In the genomic region with DNA sequence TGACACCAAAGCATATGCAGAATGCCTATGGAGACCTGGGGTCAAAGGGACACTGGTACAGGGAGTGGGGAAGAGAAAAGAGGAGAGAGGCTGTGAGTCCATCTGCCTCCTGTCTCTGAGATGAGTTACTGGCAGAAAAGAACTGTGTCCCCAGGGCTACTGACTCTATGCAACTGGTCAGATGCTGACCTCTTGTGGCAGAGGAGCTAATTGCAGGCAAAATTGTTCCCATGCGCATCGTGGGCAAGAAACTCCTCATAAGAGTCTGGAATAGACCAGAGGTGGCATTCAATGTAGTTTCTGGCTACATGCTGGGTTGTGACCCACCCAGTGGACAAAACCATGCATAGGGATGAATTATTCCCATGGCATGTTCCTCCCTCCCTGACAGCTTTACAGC, we compare ENCODE assay signal across 9 cellular contexts. TPM values are rescaled to one million over a fixed set of nuclear protein-coding genes. Genes with fewer than 3 reads are reported as not detected.
A peak's percentile ranks its signal among the peaks of the same experiment; 100 is the strongest.
DNase-seq lines count a peak whose midpoint lies in the region; ATAC-seq and TF ChIP-seq lines count a peak whose summit lies in the region.
"Had no signal": no experiment of that assay in that cellular context is flagged by ENCODE, and none has a peak within 500 bp of the region (broad histone marks: within the 10 kb centered on the region; RNA-seq: fewer than 3 reads in every experiment).

No MANE protein-coding gene starts in this region.

- H2AFZ ChIP-seq in SK-N-SH (ENCODE audit: low read depth): no peak overlapping the region

- H3K9me3 ChIP-seq in SK-N-SH (no peaks in the 10 kb centered on the region), Panc1 (ENCODE audit: control insufficient read depth, insufficient read depth, low read depth, low read length) (no peaks in the 10 kb centered on the region), endodermal cell (ENCODE audit: control insufficient read depth, low read length) (peaks cover 10% of the 10 kb centered on the region)

- H3K9ac ChIP-seq in SK-N-SH: no peak overlapping the region
- H3K9ac ChIP-seq in endodermal cell (ENCODE audit: extremely low read depth, low read length, poor library complexity, severe bottlenecking): no peak overlapping the region
- H3K9ac ChIP-seq: BLaER1 had no signal

- BruUV-seq in Panc1 (replicated peaks; lab: Mats Ljungman, UMichigan): no TSS peak

- no peak overlapping the region for H3K4me3 Mint-ChIP-seq in endodermal cell

- H3F3A ChIP-seq in SK-N-SH (replicated peaks; ENCODE audit: insufficient read depth): no peaks in the 10 kb centered on the region

- H3K36me3 Mint-ChIP-seq in endodermal cell (ENCODE audit: low read depth): no peaks in the 10 kb centered on the region

- no peak overlapping the region for H3K27ac ChIP-seq in SK-N-SH (ENCODE audit: low read depth in 2 of 2, low read length in 1 of 2)
- H3K27ac ChIP-seq in Panc1 (ENCODE audit: low read length): no peak overlapping the region
- H3K27ac ChIP-seq in endodermal cell (ENCODE audit: low read depth, low read length): no peak overlapping the region
- H3K27ac ChIP-seq: BLaER1 had no signal

- WGBS in SK-N-SH (ENCODE audit: low lambda C conversion rate): 100% methylated on average over 2 of the region's 2 CpGs
- 85% methylated on average over 2 of the region's 2 CpGs for WGBS in endodermal cell (ENCODE audit: insufficient coverage in 1 of 2, insufficient read length in 1 of 2), 2 experiments

- CTCF ChIA-PET in SK-N-SH (lab: Yijun Ruan, JAX) (interaction anchor here (0.7 to 4.8 kb wide), 7 partner anchors 9 to 136 kb away, joined by 3 to 19 read pairs (median 4); no protein-coding TSS in a partner anchor), Panc1 (lab: Charles Lee) (interaction anchor here (0.5 to 1.7 kb wide), 2 partner anchors 13 to 266 kb away, joined by 4 to 8 read pairs; no protein-coding TSS in a partner anchor)

- DNase-seq in SK-N-SH (no peak), Panc1 (ENCODE audit: low read depth, low spot score) (no peak), endodermal cell (peak; percentile 89)
- DNase-seq in stimulated activated CD4-positive, alpha-beta T cell treated with anti-CD3 and anti-CD28 coated beads, TNF-alpha, amount 100 ng/mL, for 48 hours (ENCODE audit: low read depth in 3 of 3): peak; percentile 15 to 23 (median 18)

- H3K36me3 ChIP-seq in SK-N-SH (replicated peaks in 1 of 2; ENCODE audit: control insufficient read depth in 1 of 2, insufficient read depth in 2 of 2, low read length in 1 of 2) (no peaks in the 10 kb centered on the region), Panc1 (ENCODE audit: control insufficient read depth, insufficient read depth, low read length) (no peaks in the 10 kb centered on the region), endodermal cell (ENCODE audit: control insufficient read depth, insufficient read depth, low read length) (no peaks in the 10 kb centered on the region)
- H3K36me3 ChIP-seq: BLaER1 had no signal

- H3K9me3 Mint-ChIP-seq in endodermal cell: peaks cover 11% of the 10 kb centered on the region

- no peaks in the 10 kb centered on the region for H3K9me2 ChIP-seq in SK-N-SH

- no peak for ATAC-seq in SK-N-SH treated with all-trans-retinoic acid at 6 μM for 48 hours
- peak; percentile 55; the same call in 1 of the 2 replicates for ATAC-seq in Panc1
- ATAC-seq in GM19467 (IDR thresholded peaks at IDR 0.05; ENCODE audit: unreplicated experiment): no peak
- no peak for ATAC-seq in GM19395 (IDR thresholded peaks at IDR 0.05; ENCODE audit: unreplicated experiment)
- no peak for ATAC-seq in HG03095 (IDR thresholded peaks at IDR 0.05; ENCODE audit: unreplicated experiment)

- no peak for TF ChIP-seq EP300 in SK-N-SH (IDR thresholded peaks at IDR 0.05; ENCODE audit: borderline replicate concordance in 1 of 2, low read depth in 1 of 2, low read length in 1 of 2)

- H3K27ac Mint-ChIP-seq in endodermal cell: no peak overlapping the region

- H3K4me1 ChIP-seq in SK-N-SH (ENCODE audit: control insufficient read depth in 1 of 2, insufficient read depth in 2 of 2, low read depth in 1 of 2, low read length in 1 of 2): peaks cover 0 to 9% of the 10 kb centered on the region in 2 experiments; a peak in 1 of 4 replicates
- no peaks in the 10 kb centered on the region for H3K4me1 ChIP-seq in Panc1 (ENCODE audit: control insufficient read depth, insufficient read depth, low read length)
- peaks cover 10% of the 10 kb centered on the region for H3K4me1 ChIP-seq in endodermal cell (ENCODE audit: control insufficient read depth, insufficient read depth, low read length)

- H3K27me3 ChIP-seq in SK-N-SH (ENCODE audit: insufficient read depth) (no peaks in the 10 kb centered on the region), Panc1 (ENCODE audit: control insufficient read depth, insufficient read depth, low read length) (no peaks in the 10 kb centered on the region), endodermal cell (ENCODE audit: control insufficient read depth, insufficient read depth, low read length, poor library complexity, severe bottlenecking) (no peaks in the 10 kb centered on the region)
- H3K27me3 ChIP-seq: BLaER1 had no signal

- in situ Hi-C loops in Panc1 (cut with HindIII; ENCODE audit: low pct_unique_long_range_greater_than_20kb, low sequenced_read_pairs): no loop called here

- H3K4me1 Mint-ChIP-seq in endodermal cell: peaks cover 11% of the 10 kb centered on the region

- TF ChIP-seq CTCF in SK-N-SH (IDR thresholded peaks at IDR 0.05) (peak; percentile 53), Panc1 (IDR thresholded peaks at IDR 0.05) (peak; percentile 79), endodermal cell (conservative IDR thresholded peaks at IDR 0.05) (peak; percentile 89)

- H3K4me3 ChIP-seq in SK-N-SH (ENCODE audit: low read depth in 2 of 2, low read length in 1 of 2): no peak overlapping the region
- no peak overlapping the region for H3K4me3 ChIP-seq in Panc1 (ENCODE audit: low read depth in 2 of 2, low read length in 2 of 2)
- no peak overlapping the region for H3K4me3 ChIP-seq in endodermal cell (ENCODE audit: low read length)
- H3K4me3 ChIP-seq: BLaER1 had no signal

- intact Hi-C loops in Panc1 (cut with micrococcal nuclease; ENCODE audit: unreplicated experiment): no loop called here

- POLR2A ChIA-PET in SK-N-SH (lab: Yijun Ruan, JAX): no interaction called here
- POLR2A ChIA-PET in Panc1 (lab: Charles Lee): no interaction called here

- H4K20me1 ChIP-seq in SK-N-SH (ENCODE audit: insufficient read depth): no peaks in the 10 kb centered on the region
- H4K20me1 ChIP-seq: BLaER1 had no signal

- H3K79me2 ChIP-seq in SK-N-SH (ENCODE audit: insufficient read depth): no peaks in the 10 kb centered on the region

- no peak for TF ChIP-seq RAD21 in SK-N-SH (IDR thresholded peaks at IDR 0.05; ENCODE audit: low read length)

- no peak overlapping the region for H3K4me2 ChIP-seq in SK-N-SH
- H3K4me2 ChIP-seq: BLaER1 had no signal

- H3K27me3 Mint-ChIP-seq in endodermal cell (ENCODE audit: insufficient read depth): no peaks in the 10 kb centered on the region

TF ChIP-seq in SK-N-SH, 30 proteins besides CTCF, POLR2A, EP300 and RAD21 (continues in another document):
- no peak for TF ChIP-seq NFIC (IDR thresholded peaks at IDR 0.05; ENCODE audit: borderline replicate concordance)
- TF ChIP-seq, protein P1, sequence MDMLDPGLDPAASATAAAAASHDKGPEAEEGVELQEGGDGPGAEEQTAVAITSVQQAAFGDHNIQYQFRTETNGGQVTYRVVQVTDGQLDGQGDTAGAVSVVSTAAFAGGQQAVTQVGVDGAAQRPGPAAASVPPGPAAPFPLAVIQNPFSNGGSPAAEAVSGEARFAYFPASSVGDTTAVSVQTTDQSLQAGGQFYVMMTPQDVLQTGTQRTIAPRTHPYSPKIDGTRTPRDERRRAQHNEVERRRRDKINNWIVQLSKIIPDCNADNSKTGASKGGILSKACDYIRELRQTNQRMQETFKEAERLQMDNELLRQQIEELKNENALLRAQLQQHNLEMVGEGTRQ (IDR thresholded peaks at IDR 0.05; ENCODE audit: borderline replicate concordance, low read depth, low read length): no peak
- no peak for TF ChIP-seq FOXM1 (IDR thresholded peaks at IDR 0.05; ENCODE audit: low read depth)

TF ChIP-seq in SK-N-SH treated with all-trans-retinoic acid at 6 μM for 48 hours, 23 proteins besides CTCF, POLR2A, EP300 and RAD21 (continues in another document):
- no peak for TF ChIP-seq CSDC2 (CRISPR knock-in tag; IDR thresholded peaks at IDR 0.05)
- TF ChIP-seq ZFP3 (CRISPR knock-in tag; IDR thresholded peaks at IDR 0.05): no peak
- TF ChIP-seq ZNF8 (CRISPR knock-in tag; IDR thresholded peaks at IDR 0.05): no peak
- no peak for TF ChIP-seq SNAI2 (CRISPR knock-in tag; IDR thresholded peaks at IDR 0.05)
- TF ChIP-seq, protein P2, sequence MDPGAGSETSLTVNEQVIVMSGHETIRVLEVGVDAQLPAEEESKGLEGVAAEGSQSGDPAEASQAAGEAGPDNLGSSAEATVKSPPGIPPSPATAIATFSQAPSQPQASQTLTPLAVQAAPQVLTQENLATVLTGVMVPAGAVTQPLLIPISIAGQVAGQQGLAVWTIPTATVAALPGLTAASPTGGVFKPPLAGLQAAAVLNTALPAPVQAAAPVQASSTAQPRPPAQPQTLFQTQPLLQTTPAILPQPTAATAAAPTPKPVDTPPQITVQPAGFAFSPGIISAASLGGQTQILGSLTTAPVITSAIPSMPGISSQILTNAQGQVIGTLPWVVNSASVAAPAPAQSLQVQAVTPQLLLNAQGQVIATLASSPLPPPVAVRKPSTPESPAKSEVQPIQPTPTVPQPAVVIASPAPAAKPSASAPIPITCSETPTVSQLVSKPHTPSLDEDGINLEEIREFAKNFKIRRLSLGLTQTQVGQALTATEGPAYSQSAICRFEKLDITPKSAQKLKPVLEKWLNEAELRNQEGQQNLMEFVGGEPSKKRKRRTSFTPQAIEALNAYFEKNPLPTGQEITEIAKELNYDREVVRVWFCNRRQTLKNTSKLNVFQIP (CRISPR knock-in tag; IDR thresholded peaks at IDR 0.05; ENCODE audit: borderline replicate concordance, low read depth): no peak

RNA-seq across cellular contexts. Expression of a gene that starts 26.1 kb away (rescaled TPM):
- polyA plus RNA-seq in SK-N-SH (2012; rRNA removed): 3.1 and 3.6 TPM in 2 replicates
- polyA plus RNA-seq in SK-N-SH (2012; cell fraction: cytosol; rRNA removed): 1.8 and 1.9 TPM in 2 replicates
- 8.1 and 8.4 TPM in 2 replicates for polyA plus RNA-seq in SK-N-SH (2012; cell fraction: nucleus; rRNA removed)
- 4.8 TPM for total RNA-seq in Panc1 (2021; ENCODE audit: unreplicated experiment)
- 4.3 TPM for polyA plus RNA-seq in Panc1 (2012; ENCODE audit: insufficient read length)
- total RNA-seq in endodermal cell: 1 to 10 TPM in 1 of 2 donors, under 1 TPM in 1; 0.22 to 1.3 TPM
- 0.57 TPM for polyA plus RNA-seq in endodermal cell (2013, experiment 1 of 2)
- polyA plus RNA-seq in endodermal cell (2013, experiment 2 of 2): 0.62 TPM

RNA-seq across cellular contexts. Expression of a gene that starts 47.9 kb away (rescaled TPM):
- polyA plus RNA-seq in SK-N-SH (2012; rRNA removed): not detected in 2 replicates
- polyA plus RNA-seq in SK-N-SH (2012; cell fraction: cytosol; rRNA removed): not detected in 2 replicates
- not detected in 2 replicates for polyA plus RNA-seq in SK-N-SH (2012; cell fraction: nucleus; rRNA removed)
- total RNA-seq in Panc1 (2021; ENCODE audit: unreplicated experiment): 0.15 TPM
- polyA plus RNA-seq in Panc1 (2012; ENCODE audit: insufficient read length): not detected
- 1 to 10 TPM; 2.1 to 2.4 TPM for total RNA-seq in endodermal cell
- 0.39 TPM for polyA plus RNA-seq in endodermal cell (2013, experiment 1 of 2)
- polyA plus RNA-seq in endodermal cell (2013, experiment 2 of 2): 0.50 TPM

Comparison
In these comparisons a context has a peak if more than half of its experiments do, and no peak if none do; other contexts are left out.
1. DNase-seq: peak in endodermal cell (single experiment) and stimulated activated CD4-positive, alpha-beta T cell treated with anti-CD3 and anti-CD28 coated beads, TNF-alpha, amount 100 ng/mL, for 48 hours (3 of 3); none in SK-N-SH (single experiment) and Panc1 (single experiment).
2. Peak in every context shown above with its lines, with median percentiles within 50 percentile points of each other: CTCF ChIP-seq.